Comparison of ENCODE assay signal across 20 cellular contexts in genomic region chr3:118671192-118671591, GRCh38.
"Had no signal": no experiment of that assay in that cellular context is flagged by ENCODE, and none has a peak within 500 bp of the region (broad histone marks: within the 10 kb centered on the region; RNA-seq: fewer than 3 reads in every experiment).

No MANE protein-coding gene starts in this region.

- FAIRE-seq: frontal cortex, keratinocyte had no signal

- H3K4me2 ChIP-seq: smooth muscle cell had no signal

- H3K27me3 Mint-ChIP-seq: effector memory CD8-positive, alpha-beta T cell; progenitor cell of endocrine pancreas; type B pancreatic cell had no signal

- H2AFZ ChIP-seq: parathyroid adenoma had no signal

- H3K4me3 ChIP-seq: lower lobe of right lung, smooth muscle cell, stomach, tibial artery had no signal

- H3K27ac Mint-ChIP-seq: effector memory CD8-positive, alpha-beta T cell; naive thymus-derived CD8-positive, alpha-beta T cell; nephron progenitor cell; progenitor cell of endocrine pancreas; stimulated activated effector memory CD8-positive, alpha-beta T cell treated with anti-CD3 and anti-CD28 coated beads, Interleukin-12 subunit alpha, Interleukin-12 subunit beta, amount 100 ng/mL, for 72 hours; type B pancreatic cell had no signal

- H3K36me3 Mint-ChIP-seq: naive thymus-derived CD8-positive, alpha-beta T cell; stimulated activated effector memory CD8-positive, alpha-beta T cell treated with anti-CD3 and anti-CD28 coated beads, Interleukin-12 subunit alpha, Interleukin-12 subunit beta, amount 100 ng/mL, for 72 hours; type B pancreatic cell had no signal

- H3K9me3 ChIP-seq: lower lobe of right lung, stomach, tibial artery had no signal

- H3K4me3 Mint-ChIP-seq: effector memory CD8-positive, alpha-beta T cell; naive thymus-derived CD8-positive, alpha-beta T cell; nephron progenitor cell; stimulated activated effector memory CD8-positive, alpha-beta T cell treated with anti-CD3 and anti-CD28 coated beads, Interleukin-12 subunit alpha, Interleukin-12 subunit beta, amount 100 ng/mL, for 72 hours; type B pancreatic cell had no signal

- H3K9ac ChIP-seq: parathyroid adenoma had no signal

- ATAC-seq: effector memory CD8-positive, alpha-beta T cell; left ventricle myocardium superior; lower lobe of right lung; naive thymus-derived CD8-positive, alpha-beta T cell; sciatic nerve; stimulated activated effector memory CD8-positive, alpha-beta T cell treated with anti-CD3 and anti-CD28 coated beads, Interleukin-12 subunit alpha, Interleukin-12 subunit beta, amount 100 ng/mL, for 72 hours had no signal

- H3K27ac ChIP-seq: lower lobe of right lung, parathyroid adenoma, stomach, tibial artery had no signal

- H3K4me1 Mint-ChIP-seq: naive thymus-derived CD8-positive, alpha-beta T cell; nephron progenitor cell; stimulated activated effector memory CD8-positive, alpha-beta T cell treated with anti-CD3 and anti-CD28 coated beads, Interleukin-12 subunit alpha, Interleukin-12 subunit beta, amount 100 ng/mL, for 72 hours had no signal

- H3K79me2 ChIP-seq: parathyroid adenoma had no signal

- H3K9me3 Mint-ChIP-seq: effector memory CD8-positive, alpha-beta T cell; nephron progenitor cell; stimulated activated effector memory CD8-positive, alpha-beta T cell treated with anti-CD3 and anti-CD28 coated beads, Interleukin-12 subunit alpha, Interleukin-12 subunit beta, amount 100 ng/mL, for 72 hours; type B pancreatic cell had no signal

- H3K4me1 ChIP-seq: lower lobe of right lung, parathyroid adenoma, stomach, tibial artery had no signal

- H3K27me3 ChIP-seq: stomach, tibial artery had no signal

- DNase-seq: cortex of kidney; effector memory CD8-positive, alpha-beta T cell; left ventricle myocardium superior; lower lobe of right lung; naive thymus-derived CD8-positive, alpha-beta T cell; nephron progenitor cell; stimulated activated CD4-positive, alpha-beta T cell treated with anti-CD3 and anti-CD28 coated beads, Interleukin-12 subunit alpha, Interleukin-12 subunit beta, amount 100 ng/mL, for 4 hours; stimulated activated CD4-positive, alpha-beta T cell treated with anti-CD3 and anti-CD28 coated beads, Interleukin-1b, Interleukin-23, amount 100 ng/mL, for 48 hours; stimulated activated CD4-positive, alpha-beta T cell treated with anti-CD3 and anti-CD28 coated beads, Interleukin-4, amount 100 ng/mL, for 1 hour; stimulated activated naive CD4-positive, alpha-beta T cell treated with Interleukin-2 at 50 U/mL for 16 hours; stomach; tibial artery had no signal

- H3K36me3 ChIP-seq: lower lobe of right lung, stomach, tibial artery had no signal
